21 cellular contexts compared by ENCODE assay signal in the genomic region with DNA sequence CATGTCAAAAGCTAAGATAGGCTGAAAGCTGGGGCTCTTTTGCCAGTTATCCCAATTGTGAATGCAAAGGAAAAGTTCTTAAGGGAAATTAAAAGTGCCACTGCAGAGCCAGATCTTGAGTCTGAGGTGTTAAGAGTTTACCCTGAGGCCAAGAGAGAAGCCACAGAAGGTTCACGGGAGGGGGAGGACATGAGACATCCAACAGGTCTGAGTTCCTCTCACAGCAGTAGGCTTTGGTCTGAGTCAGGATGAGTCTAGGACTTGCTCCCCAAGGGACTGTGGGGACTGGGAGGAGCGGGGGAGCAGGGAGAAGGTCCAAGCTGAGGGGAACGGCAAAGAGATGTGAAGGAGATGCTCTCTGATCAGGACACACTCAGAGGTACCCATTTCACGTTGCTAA.
"Had no signal": no experiment of that assay in that cellular context is flagged by ENCODE, and none has a peak within 500 bp of the region (broad histone marks: within the 10 kb centered on the region; RNA-seq: fewer than 3 reads in every experiment).

No MANE protein-coding gene starts in this region.

- H3K27me3 ChIP-seq: gastrocnemius medialis, stomach, suprapubic skin, tibial nerve had no signal

- H3K4me1 ChIP-seq: gastrocnemius medialis, parathyroid adenoma, stomach, suprapubic skin, tibial nerve had no signal

- H3K9me3 ChIP-seq: gastrocnemius medialis, suprapubic skin had no signal

- H3K4me3 ChIP-seq: gastrocnemius medialis, skin epidermis, stomach, suprapubic skin, tibial nerve had no signal

- H3K36me3 ChIP-seq: gastrocnemius medialis, stomach, suprapubic skin, tibial nerve had no signal

- FAIRE-seq: urothelium cell line had no signal

- H3K27ac ChIP-seq: gastrocnemius medialis, parathyroid adenoma, skin epidermis, stomach, suprapubic skin, tibial nerve, VCaP had no signal

- DNase-seq: activated CD4-positive, alpha-beta memory T cell treated with anti-CD3 and anti-CD28 coated beads, Interleukin-2, amount 10 ng/mL, durations not matched to agents 7 days and 5 days; activated CD4-positive, alpha-beta T cell treated with anti-CD3 and anti-CD28 coated beads, Interleukin-2, amount 10 ng/mL, durations not matched to agents 24 days and 14 days; activated effector memory CD4-positive, alpha-beta T cell treated with Interleukin-2 at 50 U/mL for 16 hours; activated naive CD4-positive, alpha-beta T cell treated with anti-CD3 and anti-CD28 coated beads for 36 hours; activated T-cell treated with anti-CD3 and anti-CD28 coated beads, Interleukin-2, amount 50 U/mL, for 72 hours; amygdala; gastrocnemius medialis; hippocampal formation; left ventricle myocardium superior; nucleus accumbens; stimulated activated CD4-positive, alpha-beta T cell treated with anti-CD3 and anti-CD28 coated beads, Interleukin-1b, Interleukin-23, amount 100 ng/mL, for 48 hours; stomach had no signal

- ATAC-seq: activated CD4-positive, CD25-positive, alpha-beta regulatory T cell treated with anti-CD3 and anti-CD28 coated beads, Interleukin-2, amount 50 U/mL, for 24 hours; activated T-cell treated with anti-CD3 and anti-CD28 coated beads, Interleukin-2, amount 50 U/mL, for 72 hours; gastrocnemius medialis; left ventricle myocardium superior; right cardiac atrium; stimulated activated effector memory CD8-positive, alpha-beta T cell treated with anti-CD3 and anti-CD28 coated beads, Interleukin-12 subunit alpha, Interleukin-12 subunit beta, amount 100 ng/mL, for 72 hours had no signal

- H2AFZ ChIP-seq: parathyroid adenoma had no signal

- H3K9ac ChIP-seq: parathyroid adenoma had no signal

- H3K79me2 ChIP-seq: parathyroid adenoma had no signal
